1 cellular context compared by ENCODE assay signal in the genomic region with DNA sequence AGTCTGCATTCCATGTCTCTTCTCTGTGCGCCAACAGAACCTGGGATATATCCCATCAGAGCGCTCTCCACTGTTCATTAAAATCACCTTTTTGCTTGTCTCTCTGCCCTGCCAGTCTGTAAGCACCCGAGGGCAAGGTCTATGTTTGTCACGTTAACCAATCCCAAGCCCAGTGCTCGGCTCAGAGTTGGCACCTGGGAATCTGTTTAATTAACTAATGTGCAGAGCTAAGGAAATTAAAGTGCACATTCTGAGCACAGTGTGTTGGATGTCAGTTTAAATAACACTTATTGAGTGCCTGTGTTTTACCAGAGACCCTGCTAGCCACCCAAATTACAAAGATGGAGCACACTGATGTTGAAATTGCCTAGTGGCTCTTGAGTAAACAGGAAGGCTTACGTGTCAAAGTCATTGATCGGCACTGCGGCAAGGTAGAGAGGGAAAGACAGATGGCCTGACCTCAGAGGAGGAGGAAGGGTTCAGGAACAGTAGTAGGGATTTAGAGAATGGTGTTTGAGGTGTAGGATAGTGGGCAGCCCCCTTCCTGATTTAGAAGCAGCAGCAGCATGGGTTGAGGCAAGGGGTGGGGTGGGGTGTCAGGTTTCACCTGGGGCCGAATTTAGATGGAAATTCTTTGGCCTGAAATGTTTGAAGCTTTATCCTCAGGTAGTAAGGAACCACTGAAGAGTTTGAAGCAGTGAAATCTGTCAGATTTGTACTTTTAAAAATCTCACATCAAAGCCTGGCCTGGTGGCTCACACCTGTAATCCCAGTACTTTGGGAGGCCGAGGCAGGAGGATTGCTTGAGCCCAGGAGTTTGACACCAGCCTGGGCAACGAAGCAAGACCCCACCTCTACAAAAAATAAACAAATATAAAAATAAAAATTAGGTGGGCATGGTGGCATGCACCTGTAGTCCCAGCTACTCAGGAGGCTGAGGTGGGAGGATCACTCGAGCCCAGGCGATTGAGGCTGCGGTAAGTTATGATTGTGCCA.
TF ChIP-seq lines count a peak whose summit lies in the region.

No MANE protein-coding gene starts in this region.

TF ChIP-seq in liver, 16 proteins besides CTCF, POLR2A, EP300 and RAD21 (continued from another document):
- TF ChIP-seq, protein P1, sequence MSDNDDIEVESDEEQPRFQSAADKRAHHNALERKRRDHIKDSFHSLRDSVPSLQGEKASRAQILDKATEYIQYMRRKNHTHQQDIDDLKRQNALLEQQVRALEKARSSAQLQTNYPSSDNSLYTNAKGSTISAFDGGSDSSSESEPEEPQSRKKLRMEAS (IDR thresholded peaks at IDR 0.05) = peak; percentile 89
- TF ChIP-seq, protein P2, sequence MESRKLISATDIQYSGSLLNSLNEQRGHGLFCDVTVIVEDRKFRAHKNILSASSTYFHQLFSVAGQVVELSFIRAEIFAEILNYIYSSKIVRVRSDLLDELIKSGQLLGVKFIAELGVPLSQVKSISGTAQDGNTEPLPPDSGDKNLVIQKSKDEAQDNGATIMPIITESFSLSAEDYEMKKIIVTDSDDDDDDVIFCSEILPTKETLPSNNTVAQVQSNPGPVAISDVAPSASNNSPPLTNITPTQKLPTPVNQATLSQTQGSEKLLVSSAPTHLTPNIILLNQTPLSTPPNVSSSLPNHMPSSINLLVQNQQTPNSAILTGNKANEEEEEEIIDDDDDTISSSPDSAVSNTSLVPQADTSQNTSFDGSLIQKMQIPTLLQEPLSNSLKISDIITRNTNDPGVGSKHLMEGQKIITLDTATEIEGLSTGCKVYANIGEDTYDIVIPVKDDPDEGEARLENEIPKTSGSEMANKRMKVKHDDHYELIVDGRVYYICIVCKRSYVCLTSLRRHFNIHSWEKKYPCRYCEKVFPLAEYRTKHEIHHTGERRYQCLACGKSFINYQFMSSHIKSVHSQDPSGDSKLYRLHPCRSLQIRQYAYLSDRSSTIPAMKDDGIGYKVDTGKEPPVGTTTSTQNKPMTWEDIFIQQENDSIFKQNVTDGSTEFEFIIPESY (IDR thresholded peaks at IDR 0.05) = peak; percentile 87
- TF ChIP-seq FOXA1 (IDR thresholded peaks at IDR 0.05) = peak; percentile 99
- peak; percentile 94 for TF ChIP-seq SP1 (IDR thresholded peaks at IDR 0.05)
- TF ChIP-seq HNF4G (IDR thresholded peaks at IDR 0.05) = peak; percentile 90
- TF ChIP-seq YY1 (IDR thresholded peaks at IDR 0.05) = peak; percentile 95
- peak; percentile 31 to 68 for TF ChIP-seq JUND (IDR thresholded peaks at IDR 0.05)
- TF ChIP-seq, protein P3, sequence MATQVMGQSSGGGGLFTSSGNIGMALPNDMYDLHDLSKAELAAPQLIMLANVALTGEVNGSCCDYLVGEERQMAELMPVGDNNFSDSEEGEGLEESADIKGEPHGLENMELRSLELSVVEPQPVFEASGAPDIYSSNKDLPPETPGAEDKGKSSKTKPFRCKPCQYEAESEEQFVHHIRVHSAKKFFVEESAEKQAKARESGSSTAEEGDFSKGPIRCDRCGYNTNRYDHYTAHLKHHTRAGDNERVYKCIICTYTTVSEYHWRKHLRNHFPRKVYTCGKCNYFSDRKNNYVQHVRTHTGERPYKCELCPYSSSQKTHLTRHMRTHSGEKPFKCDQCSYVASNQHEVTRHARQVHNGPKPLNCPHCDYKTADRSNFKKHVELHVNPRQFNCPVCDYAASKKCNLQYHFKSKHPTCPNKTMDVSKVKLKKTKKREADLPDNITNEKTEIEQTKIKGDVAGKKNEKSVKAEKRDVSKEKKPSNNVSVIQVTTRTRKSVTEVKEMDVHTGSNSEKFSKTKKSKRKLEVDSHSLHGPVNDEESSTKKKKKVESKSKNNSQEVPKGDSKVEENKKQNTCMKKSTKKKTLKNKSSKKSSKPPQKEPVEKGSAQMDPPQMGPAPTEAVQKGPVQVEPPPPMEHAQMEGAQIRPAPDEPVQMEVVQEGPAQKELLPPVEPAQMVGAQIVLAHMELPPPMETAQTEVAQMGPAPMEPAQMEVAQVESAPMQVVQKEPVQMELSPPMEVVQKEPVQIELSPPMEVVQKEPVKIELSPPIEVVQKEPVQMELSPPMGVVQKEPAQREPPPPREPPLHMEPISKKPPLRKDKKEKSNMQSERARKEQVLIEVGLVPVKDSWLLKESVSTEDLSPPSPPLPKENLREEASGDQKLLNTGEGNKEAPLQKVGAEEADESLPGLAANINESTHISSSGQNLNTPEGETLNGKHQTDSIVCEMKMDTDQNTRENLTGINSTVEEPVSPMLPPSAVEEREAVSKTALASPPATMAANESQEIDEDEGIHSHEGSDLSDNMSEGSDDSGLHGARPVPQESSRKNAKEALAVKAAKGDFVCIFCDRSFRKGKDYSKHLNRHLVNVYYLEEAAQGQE (IDR thresholded peaks at IDR 0.05) = peak; percentile 87
